ENCODE assay signal across 25 cellular contexts in the genomic region with DNA sequence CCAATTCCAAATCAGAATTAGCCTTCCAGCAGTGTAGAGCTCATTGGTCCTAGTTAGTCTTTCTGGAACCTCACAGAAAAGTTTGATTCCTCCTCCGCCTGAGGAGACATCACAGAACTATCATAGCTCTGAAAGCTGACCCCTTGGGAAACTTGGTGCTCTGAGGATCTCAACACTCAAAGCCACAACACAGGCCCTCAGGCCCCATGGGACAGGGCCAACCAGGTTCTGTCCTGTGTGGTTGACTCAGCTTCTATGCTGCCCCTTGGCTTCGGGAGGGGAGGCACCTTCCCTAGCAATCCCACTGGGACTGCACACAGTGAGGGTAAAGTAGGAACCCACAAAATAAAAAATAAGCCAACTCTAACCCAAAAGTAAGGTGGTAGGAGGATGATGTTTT.
"Had no signal": no experiment of that assay in that cellular context is flagged by ENCODE, and none has a peak within 500 bp of the region (broad histone marks: within the 10 kb centered on the region; RNA-seq: fewer than 3 reads in every experiment).

No MANE protein-coding gene starts in this region.

- DNase-seq: activated CD4-positive, alpha-beta T cell treated with anti-CD3 and anti-CD28 coated beads for 36 hours; activated CD4-positive, alpha-beta T cell treated with anti-CD3 and anti-CD28 coated beads, Interleukin-2, amount 50 U/mL, for 4 hours; activated CD4-positive, CD25-positive, alpha-beta regulatory T cell; activated CD8-positive, alpha-beta memory T cell treated with anti-CD3 and anti-CD28 coated beads, Interleukin-2, amount 50 U/mL, for 4 hours; activated effector memory CD4-positive, alpha-beta T cell treated with anti-CD3 and anti-CD28 coated beads, Interleukin-2, amount 50 U/mL, for 16 hours; activated naive CD4-positive, alpha-beta T cell treated with anti-CD3 and anti-CD28 coated beads for 36 hours; activated naive CD8-positive, alpha-beta T cell treated with anti-CD3 and anti-CD28 coated beads for 36 hours; activated T-cell treated with anti-CD3 and anti-CD28 coated beads, Interleukin-2, amount 50 U/mL, for 1 hour; adrenal gland; dorsolateral prefrontal cortex; effector memory CD4-positive, alpha-beta T cell; erythroblast; left cardiac atrium; left ventricle myocardium superior; naive thymus-derived CD4-positive, alpha-beta T cell; occipital lobe; right cardiac atrium; substantia nigra had no signal

- H3K27ac Mint-ChIP-seq: activated CD4-positive, alpha-beta T cell treated with anti-CD3 and anti-CD28 coated beads for 36 hours; activated naive CD4-positive, alpha-beta T cell treated with anti-CD3 and anti-CD28 coated beads for 36 hours; activated naive CD8-positive, alpha-beta T cell treated with anti-CD3 and anti-CD28 coated beads for 36 hours; activated T-helper 1 cell treated with anti-CD3 and anti-CD28 coated beads, Interleukin-12 subunit alpha, Interleukin-12 subunit beta, Interleukin-2, Interleukin-4 antibody, amounts not matched to agents 30 ng/mL and 10 ng/mL and 1 ng/mL, durations not matched to agents 14 hours and 24 hours and 36 hours; brain; mesothelial cell of epicardium; naive thymus-derived CD4-positive, alpha-beta T cell; neural progenitor cell; stimulated activated naive CD8-positive, alpha-beta T cell treated with anti-CD3 and anti-CD28 coated beads, Interleukin-15, Interleukin-2, amounts not matched to agents 100 ng/mL and 50 ng/mL, for 24 hours; type B pancreatic cell had no signal

- H3K4me1 Mint-ChIP-seq: activated CD4-positive, alpha-beta T cell treated with anti-CD3 and anti-CD28 coated beads for 36 hours; activated naive CD8-positive, alpha-beta T cell treated with anti-CD3 and anti-CD28 coated beads for 36 hours; naive thymus-derived CD4-positive, alpha-beta T cell had no signal

- ATAC-seq: activated CD4-positive, alpha-beta T cell treated with anti-CD3 and anti-CD28 coated beads for 36 hours; gastroesophageal sphincter; left cardiac atrium; left ventricle myocardium superior; naive thymus-derived CD4-positive, alpha-beta T cell; right cardiac atrium had no signal

- H3K4me3 Mint-ChIP-seq: activated CD4-positive, alpha-beta T cell treated with anti-CD3 and anti-CD28 coated beads for 36 hours; activated naive CD4-positive, alpha-beta T cell treated with anti-CD3 and anti-CD28 coated beads for 36 hours; activated naive CD8-positive, alpha-beta T cell treated with anti-CD3 and anti-CD28 coated beads for 36 hours; activated T-helper 1 cell treated with anti-CD3 and anti-CD28 coated beads, Interleukin-12 subunit alpha, Interleukin-12 subunit beta, Interleukin-2, Interleukin-4 antibody, amounts not matched to agents 30 ng/mL and 10 ng/mL and 1 ng/mL, durations not matched to agents 14 hours and 24 hours and 36 hours; brain; mesothelial cell of epicardium; naive thymus-derived CD4-positive, alpha-beta T cell; neural progenitor cell; stimulated activated naive CD8-positive, alpha-beta T cell treated with anti-CD3 and anti-CD28 coated beads, Interleukin-15, Interleukin-2, amounts not matched to agents 100 ng/mL and 50 ng/mL, for 24 hours; type B pancreatic cell had no signal

- H3K36me3 Mint-ChIP-seq: activated naive CD8-positive, alpha-beta T cell treated with anti-CD3 and anti-CD28 coated beads for 36 hours; brain; mesothelial cell of epicardium; naive thymus-derived CD4-positive, alpha-beta T cell; neural progenitor cell; type B pancreatic cell had no signal

- H3K9me3 Mint-ChIP-seq: activated naive CD4-positive, alpha-beta T cell treated with anti-CD3 and anti-CD28 coated beads for 36 hours; activated naive CD8-positive, alpha-beta T cell treated with anti-CD3 and anti-CD28 coated beads for 36 hours; activated T-helper 1 cell treated with anti-CD3 and anti-CD28 coated beads, Interleukin-12 subunit alpha, Interleukin-12 subunit beta, Interleukin-2, Interleukin-4 antibody, amounts not matched to agents 30 ng/mL and 10 ng/mL and 1 ng/mL, durations not matched to agents 14 hours and 24 hours and 36 hours; mesothelial cell of epicardium; stimulated activated naive CD8-positive, alpha-beta T cell treated with anti-CD3 and anti-CD28 coated beads, Interleukin-15, Interleukin-2, amounts not matched to agents 100 ng/mL and 50 ng/mL, for 24 hours; type B pancreatic cell had no signal
